8 cellular contexts compared by ENCODE assay signal in the genomic region with DNA sequence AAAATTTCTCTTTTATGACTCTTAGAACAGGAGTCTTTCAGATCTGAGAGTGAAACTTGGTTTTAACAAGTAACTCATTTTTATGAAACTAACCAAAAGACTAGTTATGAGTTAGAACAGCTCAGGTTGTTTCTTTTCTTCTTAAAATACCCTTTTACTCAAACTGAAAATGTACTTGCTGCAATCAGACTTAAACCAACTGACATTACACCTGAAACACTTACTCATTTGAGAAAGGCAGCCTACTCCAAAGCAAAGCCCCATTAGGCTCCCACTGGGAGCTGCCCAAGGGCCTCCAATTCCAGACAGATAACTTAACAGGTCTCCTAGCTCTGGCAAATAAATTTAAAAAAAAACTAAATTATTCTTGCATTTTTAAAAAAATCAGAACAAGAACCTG. TPM values are rescaled to one million over a fixed set of nuclear protein-coding genes. Genes with fewer than 3 reads are reported as not detected.
A peak's percentile ranks its signal among the peaks of the same experiment; 100 is the strongest.
DNase-seq lines count a peak whose midpoint lies in the region; ATAC-seq lines count a peak whose summit lies in the region.

No MANE protein-coding gene starts in this region.

- H3K36me3 ChIP-seq in BLaER1 (peaks cover 8% of the 10 kb centered on the region; the same call in 1 of the 2 replicates), skeletal muscle satellite cell (ENCODE audit: insufficient read depth, low read length) (no peaks in the 10 kb centered on the region)
- H3K36me3 ChIP-seq in effector memory CD4-positive, alpha-beta T cell (ENCODE audit: control insufficient read depth, insufficient read depth, low read length): no peaks in the 10 kb centered on the region

- peaks cover 62% of the 10 kb centered on the region for H4K20me1 ChIP-seq in BLaER1

- peak overlapping the region; percentile 98 for H3K4me3 ChIP-seq in BLaER1
- H3K4me3 ChIP-seq in effector memory CD4-positive, alpha-beta T cell (ENCODE audit: insufficient read depth, low read depth, low read length, poor library complexity, severe bottlenecking): peak overlapping the region; percentile 96
- peak overlapping the region; percentile 29 for H3K4me3 ChIP-seq in skeletal muscle satellite cell (ENCODE audit: low read length)

- H3K9ac ChIP-seq in BLaER1 (peak overlapping the region; percentile 94), skeletal muscle satellite cell (ENCODE audit: low read depth, low read length) (peak overlapping the region; percentile 94)

- peaks cover 48% of the 10 kb centered on the region for H3K4me1 ChIP-seq in BLaER1
- peaks cover 44% of the 10 kb centered on the region for H3K4me1 ChIP-seq in effector memory CD4-positive, alpha-beta T cell (ENCODE audit: control insufficient read depth, insufficient read depth, low read length, poor library complexity, severe bottlenecking)
- peaks cover 35% of the 10 kb centered on the region for H3K4me1 ChIP-seq in skeletal muscle satellite cell (ENCODE audit: control insufficient read depth, insufficient read depth, low read length)

- peak overlapping the region; percentile 93 for H3K27ac ChIP-seq in BLaER1
- H3K27ac ChIP-seq in effector memory CD4-positive, alpha-beta T cell (ENCODE audit: insufficient read depth, low read length, poor library complexity, severe bottlenecking): peak overlapping the region; percentile 0

- ATAC-seq in GM19043 (IDR thresholded peaks at IDR 0.05; ENCODE audit: low read depth, unreplicated experiment) (peak; percentile 27), HG03565 (IDR thresholded peaks at IDR 0.05; ENCODE audit: unreplicated experiment) (peak; percentile 28)

- H3K27me3 ChIP-seq in BLaER1: no peaks in the 10 kb centered on the region
- no peaks in the 10 kb centered on the region for H3K27me3 ChIP-seq in effector memory CD4-positive, alpha-beta T cell (replicated peaks; ENCODE audit: control insufficient read depth, insufficient read depth, low read length, poor library complexity, severe bottlenecking)
- H3K27me3 ChIP-seq in skeletal muscle satellite cell (ENCODE audit: control insufficient read depth, insufficient read depth, low read length): no peaks in the 10 kb centered on the region

- H3K9me3 ChIP-seq in BLaER1: peaks cover 22% of the 10 kb centered on the region
- no peaks in the 10 kb centered on the region for H3K9me3 ChIP-seq in effector memory CD4-positive, alpha-beta T cell (ENCODE audit: control insufficient read depth, low read length)
- H3K9me3 ChIP-seq in skeletal muscle satellite cell (replicated peaks; ENCODE audit: low read length): no peaks in the 10 kb centered on the region

- peak overlapping the region; percentile 91 for H3K4me2 ChIP-seq in BLaER1
- peak overlapping the region; percentile 93 for H3K4me2 ChIP-seq in skeletal muscle satellite cell (ENCODE audit: low read length)

- DNase-seq in effector memory CD4-positive, alpha-beta T cell: no peak
- no peak for DNase-seq in NCI-H1694 (lab: John Stamatoyannopoulos, UW)
- no peak for DNase-seq in T1000 (lab: John Stamatoyannopoulos, UW)
- no peak for DNase-seq in NCI-H128 (lab: John Stamatoyannopoulos, UW; ENCODE audit: unreplicated experiment)

RNA-seq across cellular contexts. Expression of a gene that starts 3.6 kb away (rescaled TPM):
- total RNA-seq in skeletal muscle satellite cell (2012; rRNA removed): 7.2 and 11.2 TPM in 2 replicates

Comparison
In these comparisons a context has a peak if more than half of its experiments do, and no peak if none do; other contexts are left out.
1. H3K4me3 ChIP-seq: peak in every context shown above with its lines; median percentile 98 in BLaER1; 96 in effector memory CD4-positive, alpha-beta T cell; 29 in skeletal muscle satellite cell.